In the genomic region with DNA sequence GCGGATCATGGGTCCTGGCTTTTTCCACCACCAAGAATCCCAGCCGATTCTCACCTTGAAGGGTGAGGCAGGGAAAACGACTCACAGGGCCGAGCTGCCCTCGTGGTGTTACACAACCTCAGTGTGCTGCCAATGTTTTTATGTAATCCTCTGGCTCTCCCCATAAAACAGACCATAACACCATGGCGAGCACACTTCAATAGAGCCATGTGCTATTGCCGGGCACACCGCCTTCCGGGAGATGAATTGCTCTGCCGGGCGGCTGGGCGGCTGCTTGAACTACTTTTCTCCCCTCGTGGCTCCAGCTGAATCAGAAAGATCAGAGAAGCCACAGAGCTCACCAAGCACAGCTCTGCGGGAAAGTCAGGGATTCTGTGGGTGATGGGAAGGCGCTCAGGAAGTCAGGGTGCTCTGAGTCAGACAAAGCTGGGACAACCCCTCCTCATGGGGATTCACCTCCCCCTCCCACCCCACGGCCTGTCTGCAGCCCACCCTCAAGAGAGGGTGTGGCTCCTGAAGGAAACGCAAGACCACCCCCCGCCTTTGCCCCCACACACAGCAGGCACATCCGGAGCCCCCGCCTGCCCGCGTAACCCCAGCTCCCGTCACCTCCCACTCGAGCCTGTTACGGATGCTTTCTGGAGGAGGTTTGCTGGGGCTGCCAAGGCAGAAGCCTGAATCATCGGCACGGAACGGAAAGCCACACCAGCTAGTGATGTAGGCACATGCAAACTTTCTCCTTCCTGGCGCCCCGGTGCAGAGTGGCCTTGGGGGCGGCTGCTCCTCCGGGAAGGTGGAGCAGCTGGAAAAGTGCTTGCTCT, we compare ENCODE assay signal across 8 cellular contexts. TPM values are rescaled to one million over a fixed set of nuclear protein-coding genes. Genes with fewer than 3 reads are reported as not detected.
DNase-seq lines count a peak whose midpoint lies in the region; ATAC-seq and TF ChIP-seq lines count a peak whose summit lies in the region.

No MANE protein-coding gene starts in this region.

- no peaks in the 10 kb centered on the region for H3K4me1 ChIP-seq in right lobe of liver

- H3K36me3 Mint-ChIP-seq in CD4-positive, alpha-beta T cell (ENCODE audit: low read depth) = no peaks in the 10 kb centered on the region

- DNase-seq in CD4-positive, alpha-beta T cell = peak in 1 of 10 experiments; percentile 11
- peak; percentile 49 for DNase-seq in NCI-H2196 (lab: John Stamatoyannopoulos, UW; ENCODE audit: unreplicated experiment)
- peak; percentile 77 for DNase-seq in astrocyte of the hippocampus (ENCODE audit: low read depth, low spot score)
- peak in 1 of 3 donors; percentile 74 for DNase-seq in right lobe of liver
- DNase-seq in stimulated activated CD8-positive, alpha-beta memory T cell treated with anti-CD3 and anti-CD28 coated beads, Interleukin-4, amount 100 ng/mL, for 4 hours (ENCODE audit: low read depth in 2 of 2, low spot score in 1 of 2) = peak; percentile 3 to 51
- DNase-seq in NCI-H1436 (lab: John Stamatoyannopoulos, UW) = no peak

- H3K9me3 Mint-ChIP-seq in CD4-positive, alpha-beta T cell = no peaks in the 10 kb centered on the region

- H3K27me3 ChIP-seq in CD4-positive, alpha-beta T cell (ENCODE audit: control insufficient read depth, insufficient read depth, low read length) = peaks cover 47% of the 10 kb centered on the region
- H3K27me3 ChIP-seq in right lobe of liver = peaks cover 3 to 18% of the 10 kb centered on the region in 2 donors

- WGBS in right lobe of liver (ENCODE audit: insufficient coverage, low coverage, low lambda C conversion rate, missing lambda C conversion rate) = 0% methylated on average over 1 of the region's 32 CpGs

- CTCF ChIA-PET in CD4-positive, alpha-beta T cell (lab: Charles Lee) = no interaction called here

- TF ChIP-seq CTCF in CD4-positive, alpha-beta T cell (IDR thresholded peaks at IDR 0.05) = no peak
- no peak for TF ChIP-seq CTCF in right lobe of liver (IDR thresholded peaks at IDR 0.05)

- intact Hi-C loops in CD4-positive, alpha-beta T cell (cut with DNase I, micrococcal nuclease) = no loop called here
- intact Hi-C loops in right lobe of liver (cut with DNase I) = no loop called here

- peak; percentile 52 for ATAC-seq in CD4-positive, alpha-beta T cell (ENCODE audit: poor library complexity)
- ATAC-seq in right lobe of liver (peak; percentile 68 to 90 (median 84)), GM21825 (IDR thresholded peaks at IDR 0.05; ENCODE audit: unreplicated experiment) (no peak), GM18861 (IDR thresholded peaks at IDR 0.05; ENCODE audit: unreplicated experiment) (no peak)

- H3K4me3 ChIP-seq in right lobe of liver = no peak overlapping the region

- H3K4me1 Mint-ChIP-seq in CD4-positive, alpha-beta T cell (ENCODE audit: low read depth) = peaks cover 23% of the 10 kb centered on the region

- H3K27ac Mint-ChIP-seq in CD4-positive, alpha-beta T cell = no peak overlapping the region

- peaks cover 51% of the 10 kb centered on the region for H3K27me3 Mint-ChIP-seq in CD4-positive, alpha-beta T cell

- TF ChIP-seq POLR2A in right lobe of liver (IDR thresholded peaks at IDR 0.05) = no peak

- POLR2A ChIA-PET in CD4-positive, alpha-beta T cell (lab: Charles Lee) = no interaction called here

- no peaks in the 10 kb centered on the region for H3K9me3 ChIP-seq in CD4-positive, alpha-beta T cell (ENCODE audit: control insufficient read depth, low read length)
- no peaks in the 10 kb centered on the region for H3K9me3 ChIP-seq in right lobe of liver

- H3K4me3 Mint-ChIP-seq in CD4-positive, alpha-beta T cell = no peak overlapping the region

- H3K27ac ChIP-seq in CD4-positive, alpha-beta T cell (ENCODE audit: low read depth, low read length) = no peak overlapping the region
- no peak overlapping the region for H3K27ac ChIP-seq in right lobe of liver

- no peaks in the 10 kb centered on the region for H3K36me3 ChIP-seq in right lobe of liver

RNA-seq across cellular contexts. Expression of a gene that starts 1.8 kb away (rescaled TPM):
- not detected for total RNA-seq in CD4-positive, alpha-beta T cell
- not detected for total RNA-seq in right lobe of liver

Comparison
In these comparisons a context has a peak if more than half of its experiments do, and no peak if none do; other contexts are left out.
1. ATAC-seq: peak in CD4-positive, alpha-beta T cell (single experiment) and right lobe of liver (4 of 4); none in GM21825 (single experiment) and GM18861 (single experiment).